ENCODE assay signal across 22 cellular contexts in genomic region chr4:147287588-147287890, GRCh38.
DNase-seq lines count a peak whose midpoint lies in the region; ATAC-seq lines count a peak whose summit lies in the region.
"Had no signal": no experiment of that assay in that cellular context is flagged by ENCODE, and none has a peak within 500 bp of the region (broad histone marks: within the 10 kb centered on the region; RNA-seq: fewer than 3 reads in every experiment).

No MANE protein-coding gene starts in this region.

- DNase-seq in cardiac septum (ENCODE audit: low spot score), result peak; percentile 69
- no peak for DNase-seq in left ventricle myocardium superior
- DNase-seq in adipocyte (ENCODE audit: low read depth), result no peak
- peak; percentile 13 for DNase-seq in mesenchymal stem cell
- DNase-seq in aorta, result no peak
- no peak for DNase-seq in activated CD4-positive, alpha-beta T cell treated with anti-CD3 and anti-CD28 coated beads for 1 hour
- DNase-seq: activated CD4-positive, CD25-positive, alpha-beta regulatory T cell treated with anti-CD3 and anti-CD28 coated beads, Interleukin-2, amount 50 U/mL, for 72 hours; activated CD8-positive, alpha-beta T cell treated with anti-CD3 and anti-CD28 coated beads for 36 hours; CD4-positive, CD25-positive, alpha-beta regulatory T cell; cerebellar nuclear complex; GM23248; head of caudate nucleus; HFFc6; NCI-H1105; NCI-H1930; NCI-H526; RPMI8226; transverse colon had no signal

- no peak overlapping the region for H3K27ac ChIP-seq in mesenchymal stem cell (ENCODE audit: low read length, poor library complexity, severe bottlenecking)
- H3K27ac ChIP-seq in aorta (ENCODE audit: low read depth in 1 of 2, low read length in 2 of 2), result no peak overlapping the region
- H3K27ac ChIP-seq: GM23248, neutrophil, transverse colon had no signal

- H3K9me3 ChIP-seq in adipocyte (ENCODE audit: control insufficient read depth, low read length) (no peaks in the 10 kb centered on the region), mesenchymal stem cell (ENCODE audit: control insufficient read depth, low read length) (no peaks in the 10 kb centered on the region), aorta (ENCODE audit: control insufficient read depth, low read length) (no peaks in the 10 kb centered on the region)
- H3K9me3 ChIP-seq: neutrophil, transverse colon had no signal

- no peak overlapping the region for H3K14ac ChIP-seq in mesenchymal stem cell (ENCODE audit: low read length in 2 of 2)

- no peak overlapping the region for H2BK120ac ChIP-seq in mesenchymal stem cell (ENCODE audit: low read depth, low read length)

- H3K18ac ChIP-seq in mesenchymal stem cell (ENCODE audit: low read depth in 1 of 2, low read length in 2 of 2), result peak overlapping the region in 1 of 2 experiments; percentile 19

- ATAC-seq in left ventricle myocardium superior (no peak), aorta (ENCODE audit: low FRiP score) (peak; percentile 56), GM18861 (IDR thresholded peaks at IDR 0.05; ENCODE audit: unreplicated experiment) (no peak), HG02884 (IDR thresholded peaks at IDR 0.05; ENCODE audit: unreplicated experiment) (no peak)
- ATAC-seq: activated CD8-positive, alpha-beta T cell treated with anti-CD3 and anti-CD28 coated beads for 36 hours; GM12878 had no signal

- peak overlapping the region; percentile 64 for H3K9ac ChIP-seq in adipocyte (ENCODE audit: low read length)
- no peak overlapping the region for H3K9ac ChIP-seq in mesenchymal stem cell (ENCODE audit: low read length)
- H3K9ac ChIP-seq: GM23248 had no signal

- no peak overlapping the region for H2AK5ac ChIP-seq in mesenchymal stem cell (ENCODE audit: low read length, severe bottlenecking)

- no peak overlapping the region for H2BK12ac ChIP-seq in mesenchymal stem cell (ENCODE audit: low read length in 2 of 2)

- peaks cover 26% of the 10 kb centered on the region for H3K4me1 ChIP-seq in adipocyte (ENCODE audit: control insufficient read depth, insufficient read depth, low read length)
- peaks cover 4% of the 10 kb centered on the region for H3K4me1 ChIP-seq in mesenchymal stem cell (ENCODE audit: control insufficient read depth, insufficient read depth, low read depth, low read length)
- H3K4me1 ChIP-seq in aorta (ENCODE audit: control insufficient read depth in 1 of 2, insufficient read depth in 2 of 2, low read length in 2 of 2), result no peaks in the 10 kb centered on the region

- H3K4me3 ChIP-seq in adipocyte (ENCODE audit: low read length) (no peak overlapping the region), mesenchymal stem cell (ENCODE audit: insufficient read depth in 1 of 2, low read depth in 1 of 2, low read length in 2 of 2) (no peak overlapping the region), aorta (ENCODE audit: low read length in 2 of 2) (no peak overlapping the region)
- H3K4me3 ChIP-seq: GM12878, GM23248, transverse colon had no signal

- intact Hi-C loops in cardiac septum (cut with DNase I), result no loop called here
- intact Hi-C loops in left ventricle myocardium superior (cut with micrococcal nuclease), result no loop called here
- intact Hi-C loops in aorta (cut with DNase I), result no loop called here

- H2AFZ ChIP-seq in mesenchymal stem cell (ENCODE audit: low read depth, low read length), result no peak overlapping the region
- H2AFZ ChIP-seq: GM23248 had no signal

- H2BK5ac ChIP-seq in mesenchymal stem cell (ENCODE audit: low read depth, low read length, poor library complexity, severe bottlenecking), result no peak overlapping the region

- H3K79me1 ChIP-seq in mesenchymal stem cell (replicated peaks; ENCODE audit: low read length, poor library complexity, severe bottlenecking), result no peaks in the 10 kb centered on the region

- no peak overlapping the region for H4K91ac ChIP-seq in mesenchymal stem cell (ENCODE audit: low read length)

- no peak overlapping the region for H3K23ac ChIP-seq in mesenchymal stem cell (ENCODE audit: low read length in 2 of 2)

- no peak overlapping the region for H4K8ac ChIP-seq in mesenchymal stem cell (ENCODE audit: low read length)

- H3K36me3 ChIP-seq in adipocyte (ENCODE audit: control insufficient read depth, insufficient read depth, low read length, severe bottlenecking) (no peaks in the 10 kb centered on the region), mesenchymal stem cell (ENCODE audit: control insufficient read depth in 1 of 2, insufficient read depth in 2 of 2, low read depth in 1 of 2, low read length in 2 of 2) (no peaks in the 10 kb centered on the region), aorta (ENCODE audit: control insufficient read depth in 1 of 2, insufficient read depth in 2 of 2, low read length in 1 of 2) (no peaks in the 10 kb centered on the region)
- H3K36me3 ChIP-seq: neutrophil, transverse colon had no signal

- 77% methylated on average over 2 of the region's 2 CpGs for WGBS in mesenchymal stem cell
- 56 to 61% methylated on average over 2 of the region's 2 CpGs for WGBS in aorta, 2 donors

- H3K27me3 ChIP-seq in adipocyte (replicated peaks; ENCODE audit: control insufficient read depth, insufficient read depth, low read length) (no peaks in the 10 kb centered on the region), mesenchymal stem cell (ENCODE audit: control insufficient read depth in 1 of 2, insufficient read depth in 1 of 2, low read length in 2 of 2) (no peaks in the 10 kb centered on the region), aorta (ENCODE audit: control insufficient read depth in 1 of 2, insufficient read depth in 2 of 2, low read length in 1 of 2) (no peaks in the 10 kb centered on the region)
- H3K27me3 ChIP-seq: neutrophil, transverse colon had no signal

- H3K4me2 ChIP-seq in mesenchymal stem cell (ENCODE audit: low read length, poor library complexity, severe bottlenecking), result no peak overlapping the region

- no peak overlapping the region for H3K4ac ChIP-seq in mesenchymal stem cell (ENCODE audit: low read depth in 1 of 2, low read length in 2 of 2)

- no peak overlapping the region for H2BK15ac ChIP-seq in mesenchymal stem cell (ENCODE audit: low read depth, poor library complexity, severe bottlenecking)

Comparison
In these comparisons a context has a peak if more than half of its experiments do, and no peak if none do; other contexts are left out.
1. DNase-seq: peak in cardiac septum (single experiment) and mesenchymal stem cell (single experiment); none in left ventricle myocardium superior (single experiment), adipocyte (single experiment), aorta (0 of 2) and activated CD4-positive, alpha-beta T cell treated with anti-CD3 and anti-CD28 coated beads for 1 hour (single experiment).